16 cellular contexts compared by ENCODE assay signal in the genomic region with DNA sequence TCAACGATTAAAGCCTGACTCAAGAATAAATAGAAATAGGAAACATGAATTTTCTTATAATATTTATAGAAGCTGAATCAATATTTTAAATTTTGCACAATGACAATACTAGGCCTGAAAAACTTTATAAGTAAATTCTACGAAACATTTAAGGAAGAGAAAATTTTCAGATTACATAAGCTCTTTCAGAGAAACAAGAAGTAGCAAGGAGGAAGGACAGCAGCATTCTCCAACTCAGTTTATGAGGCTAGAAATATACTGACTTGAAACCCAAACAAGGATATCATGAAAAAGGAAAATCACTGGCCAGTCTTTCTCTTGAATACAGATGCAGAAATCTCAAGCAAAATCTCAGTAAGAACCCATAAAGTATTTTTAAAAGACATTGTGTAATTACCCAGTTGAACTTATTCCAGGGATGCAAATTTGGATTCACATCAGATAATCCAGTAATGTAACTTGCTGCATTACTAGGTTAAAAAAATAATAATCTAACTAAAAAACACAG.
"Had no signal": no experiment of that assay in that cellular context is flagged by ENCODE, and none has a peak within 500 bp of the region (broad histone marks: within the 10 kb centered on the region; RNA-seq: fewer than 3 reads in every experiment).

No MANE protein-coding gene starts in this region.

- H3K4me3 Mint-ChIP-seq: activated T-helper 17 cell treated with anti-CD3 and anti-CD28 coated beads, Interleukin-2, amount 50 U/mL, for 72 hours; naive B cell; neural progenitor cell; stimulated activated naive CD8-positive, alpha-beta T cell treated with anti-CD3 and anti-CD28 coated beads, Interleukin-15, amount 100 ng/mL, for 72 hours; T-helper 2 cell treated with Interferon-gamma antibody and Interleukin-4, amounts not matched to agents 5 μg/mL and 100 μg/mL, for 36 hours had no signal

- H3K9me3 ChIP-seq: sigmoid colon, spleen, thoracic aorta had no signal

- H3K36me3 Mint-ChIP-seq: naive B cell, neural progenitor cell had no signal

- ATAC-seq: activated T-helper 17 cell treated with anti-CD3 and anti-CD28 coated beads, Interleukin-2, amount 50 U/mL, for 72 hours; heart left ventricle; left colon; stimulated activated naive CD8-positive, alpha-beta T cell treated with anti-CD3 and anti-CD28 coated beads, Interleukin-15, amount 100 ng/mL, for 72 hours had no signal

- H3K9me3 Mint-ChIP-seq: activated T-helper 17 cell treated with anti-CD3 and anti-CD28 coated beads, Interleukin-2, amount 50 U/mL, for 72 hours; stimulated activated naive CD8-positive, alpha-beta T cell treated with anti-CD3 and anti-CD28 coated beads, Interleukin-15, amount 100 ng/mL, for 72 hours; T-helper 2 cell treated with Interferon-gamma antibody and Interleukin-4, amounts not matched to agents 5 μg/mL and 100 μg/mL, for 36 hours had no signal

- H3K4me1 Mint-ChIP-seq: activated T-helper 17 cell treated with anti-CD3 and anti-CD28 coated beads, Interleukin-2, amount 50 U/mL, for 72 hours; naive B cell; neural progenitor cell; stimulated activated naive CD8-positive, alpha-beta T cell treated with anti-CD3 and anti-CD28 coated beads, Interleukin-15, amount 100 ng/mL, for 72 hours had no signal

- H3K27me3 ChIP-seq: heart left ventricle, neural progenitor cell, sigmoid colon, spleen had no signal

- H3K36me3 ChIP-seq: heart left ventricle, neural progenitor cell, sigmoid colon, spleen had no signal

- H3K4me3 ChIP-seq: heart left ventricle, lung, neural progenitor cell, sigmoid colon, spleen, thoracic aorta had no signal

- H3K4me1 ChIP-seq: neural progenitor cell had no signal

- H3K27ac Mint-ChIP-seq: activated T-helper 17 cell treated with anti-CD3 and anti-CD28 coated beads, Interleukin-2, amount 50 U/mL, for 72 hours; naive B cell; neural progenitor cell; stimulated activated naive CD8-positive, alpha-beta T cell treated with anti-CD3 and anti-CD28 coated beads, Interleukin-15, amount 100 ng/mL, for 72 hours; T-helper 2 cell treated with Interferon-gamma antibody and Interleukin-4, amounts not matched to agents 5 μg/mL and 100 μg/mL, for 36 hours had no signal

- DNase-seq: activated CD4-positive, alpha-beta T cell treated with anti-CD3 and anti-CD28 coated beads for 1 hour; activated CD4-positive, alpha-beta T cell treated with anti-CD3 and anti-CD28 coated beads, Interleukin-2, amount 50 U/mL, for 4 hours; activated naive CD4-positive, alpha-beta T cell treated with Interleukin-2 at 50 U/mL for 16 hours; aorta; dermis blood vessel endothelial cell; heart left ventricle; left colon; naive B cell; sigmoid colon; spleen; stimulated activated naive CD8-positive, alpha-beta T cell treated with anti-CD3 and anti-CD28 coated beads, Interleukin-15, amount 100 ng/mL, for 72 hours had no signal

- H3K27ac ChIP-seq: neural progenitor cell, spleen, thoracic aorta had no signal
